In the genomic region with DNA sequence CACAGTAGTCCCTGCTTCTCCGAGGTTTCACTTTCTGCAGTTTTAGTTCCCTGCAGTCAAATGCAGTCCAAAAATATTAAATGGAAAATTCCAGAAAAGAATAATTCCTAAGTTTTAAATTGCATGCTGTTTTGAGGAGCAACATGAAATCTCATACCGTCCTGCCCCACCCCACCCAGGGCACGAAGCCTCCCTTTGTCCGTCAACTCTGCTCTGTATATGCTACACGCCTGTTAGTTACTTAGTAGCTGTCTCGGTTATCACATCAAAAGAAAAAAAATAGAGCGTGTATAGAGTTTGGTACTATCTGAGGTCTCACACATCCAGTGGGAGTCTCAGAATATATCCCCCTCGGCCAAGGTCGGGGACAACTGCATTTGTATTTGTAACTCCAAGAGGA, we compare ENCODE assay signal across 22 cellular contexts.
"Had no signal": no experiment of that assay in that cellular context is flagged by ENCODE, and none has a peak within 500 bp of the region (broad histone marks: within the 10 kb centered on the region; RNA-seq: fewer than 3 reads in every experiment).

No MANE protein-coding gene starts in this region.

- H3K4me3 ChIP-seq: hepatocyte, left lung, lung, prostate gland, spleen, upper lobe of left lung had no signal

- H3K9me3 Mint-ChIP-seq: activated CD4-positive, alpha-beta memory T cell treated with anti-CD3 and anti-CD28 coated beads, Interleukin-2, amount 10 ng/mL, durations not matched to agents 7 days and 5 days; immature natural killer cell had no signal

- H3K4me1 ChIP-seq: left lung, prostate gland, spleen had no signal

- H3K27ac Mint-ChIP-seq: activated CD4-positive, alpha-beta memory T cell treated with anti-CD3 and anti-CD28 coated beads, Interleukin-2, amount 10 ng/mL, durations not matched to agents 7 days and 5 days; activated naive CD8-positive, alpha-beta T cell treated with anti-CD3 and anti-CD28 coated beads, Interleukin-2, amount 10 ng/mL, durations not matched to agents 7 days and 5 days; naive B cell; T-helper 17 cell had no signal

- DNase-seq: activated CD4-positive, alpha-beta memory T cell treated with anti-CD3 and anti-CD28 coated beads, Interleukin-2, amount 10 ng/mL, durations not matched to agents 7 days and 5 days; activated CD4-positive, alpha-beta T cell treated with anti-CD3 and anti-CD28 coated beads for 4 hours; activated CD4-positive, CD25-positive, alpha-beta regulatory T cell; activated naive CD8-positive, alpha-beta T cell treated with anti-CD3 and anti-CD28 coated beads, Interleukin-2, amount 10 ng/mL, durations not matched to agents 7 days and 5 days; activated T-cell treated with anti-CD3 and anti-CD28 coated beads, Interleukin-2, amount 50 U/mL, for 1 hour; amygdala; cortex of kidney; foreskin melanocyte; glutamatergic neuron; immature natural killer cell; kidney glomerular epithelial cell; left lung; naive B cell; stimulated activated CD4-positive, alpha-beta T cell treated with anti-CD3 and anti-CD28 coated beads, Interleukin-4, amount 100 ng/mL, for 24 hours; stimulated activated naive CD4-positive, alpha-beta T cell treated with Interleukin-2 at 50 U/mL for 16 hours; SW 1271; T-helper 17 cell; upper lobe of left lung had no signal

- H3K4me1 Mint-ChIP-seq: activated CD4-positive, alpha-beta memory T cell treated with anti-CD3 and anti-CD28 coated beads, Interleukin-2, amount 10 ng/mL, durations not matched to agents 7 days and 5 days; activated naive CD8-positive, alpha-beta T cell treated with anti-CD3 and anti-CD28 coated beads, Interleukin-2, amount 10 ng/mL, durations not matched to agents 7 days and 5 days had no signal

- H3K27me3 ChIP-seq: hepatocyte, left lung, spleen, upper lobe of left lung had no signal

- H3K36me3 ChIP-seq: left lung, prostate gland, upper lobe of left lung had no signal

- H3K27me3 Mint-ChIP-seq: activated CD4-positive, alpha-beta memory T cell treated with anti-CD3 and anti-CD28 coated beads, Interleukin-2, amount 10 ng/mL, durations not matched to agents 7 days and 5 days; activated naive CD8-positive, alpha-beta T cell treated with anti-CD3 and anti-CD28 coated beads, Interleukin-2, amount 10 ng/mL, durations not matched to agents 7 days and 5 days; naive B cell; T-helper 17 cell had no signal

- H3K27ac ChIP-seq: hepatocyte, left lung, prostate gland, spleen, upper lobe of left lung had no signal

- H3K4me3 Mint-ChIP-seq: activated CD4-positive, alpha-beta memory T cell treated with anti-CD3 and anti-CD28 coated beads, Interleukin-2, amount 10 ng/mL, durations not matched to agents 7 days and 5 days; activated naive CD8-positive, alpha-beta T cell treated with anti-CD3 and anti-CD28 coated beads, Interleukin-2, amount 10 ng/mL, durations not matched to agents 7 days and 5 days; immature natural killer cell; T-helper 17 cell had no signal

- H3K9me3 ChIP-seq: left lung, prostate gland, upper lobe of left lung had no signal

- ATAC-seq: left lung, T-helper 17 cell had no signal
